ENCODE assay signal across 8 cellular contexts in the genomic region with DNA sequence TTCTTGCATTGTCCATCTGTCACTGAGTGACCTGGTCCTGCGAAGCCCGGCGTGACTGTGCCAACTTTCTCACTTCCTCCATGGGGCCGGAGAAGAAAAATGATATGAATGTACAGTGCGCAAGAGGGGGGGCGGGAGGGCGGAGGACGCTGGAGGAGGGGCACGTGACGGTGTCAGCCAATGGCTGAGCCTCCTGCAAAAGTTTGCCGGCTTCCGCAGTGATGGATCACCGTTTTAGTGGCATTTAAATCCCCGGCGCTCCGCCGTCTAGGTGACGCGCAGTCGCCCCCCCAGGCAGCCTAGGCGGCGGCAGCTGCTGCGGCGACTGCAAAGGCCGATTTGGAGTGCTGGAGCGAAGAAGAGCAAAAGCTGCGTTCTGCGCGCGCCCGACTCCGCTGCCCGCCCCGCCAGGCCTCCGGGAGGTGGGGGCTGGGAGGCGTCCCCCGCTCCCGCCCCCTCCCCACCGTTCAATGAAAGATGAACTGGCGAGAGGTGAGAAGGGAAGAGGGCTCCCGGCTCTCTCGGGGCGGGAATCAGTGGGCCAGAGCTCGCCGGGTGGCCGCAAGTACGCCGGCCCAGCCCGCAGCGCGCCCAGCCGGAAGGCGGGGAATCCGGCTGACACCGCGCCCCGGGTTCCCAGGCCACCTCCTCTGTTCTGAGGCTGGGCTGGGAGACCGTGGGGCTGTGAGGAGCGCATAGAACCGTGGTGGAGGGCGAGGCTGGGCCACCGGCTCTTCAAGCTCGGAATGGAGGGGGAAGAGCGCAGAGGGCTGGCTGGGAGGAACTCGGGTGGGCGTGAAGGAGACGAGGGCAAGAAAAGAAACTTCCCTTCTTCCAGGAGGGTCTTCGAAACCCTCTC. TPM values are rescaled to one million over a fixed set of nuclear protein-coding genes. Genes with fewer than 3 reads are reported as not detected.
DNase-seq lines count a peak whose midpoint lies in the region; ATAC-seq and TF ChIP-seq lines count a peak whose summit lies in the region.

Gene HOXA1 (minus strand): TSS at position 104 of the 859 bp plus-strand sequence. CDS start 88 bp downstream, at position 16.

- H3K36me3 Mint-ChIP-seq in activated T-cell treated with anti-CD3 and anti-CD28 coated beads, Interleukin-2, amount 50 U/mL, for 72 hours (ENCODE audit: insufficient read depth in 2 of 2), result peaks cover 0 to 10% of the 10 kb centered on the region in 2 donors

- intact Hi-C loops in tibial artery (cut with DNase I; ENCODE audit: low total_unique reads), result loop anchor here (5.0 to 10.0 kb wide), 2 partner anchors 46 to 1231 kb away; partner anchors contain the start of gene HOXA5

- peaks cover 16% of the 10 kb centered on the region for H4K20me1 ChIP-seq in osteoblast (ENCODE audit: insufficient read depth, low read length)

- TF ChIP-seq CTCF in foreskin keratinocyte (conservative IDR thresholded peaks at IDR 0.05) (peak; percentile 34), osteoblast (IDR thresholded peaks at IDR 0.05; ENCODE audit: extremely low read depth, low read depth, low read length) (no peak), tibial artery (IDR thresholded peaks at IDR 0.05) (no peak)

- H3K79me2 ChIP-seq in osteoblast (ENCODE audit: insufficient read depth, low read length), result peaks cover 61% of the 10 kb centered on the region

- H2AFZ ChIP-seq in osteoblast (ENCODE audit: low read length), result peak within 1 kb of the TSS; percentile 94

- H3K4me3 ChIP-seq in HUES64 (ENCODE audit: low read length) (peak within 1 kb of the TSS; percentile 51), osteoblast (ENCODE audit: insufficient read depth, low read length) (peak within 1 kb of the TSS; percentile 92), tibial artery (peak within 1 kb of the TSS; percentile 80 to 83)

- no peaks in the 10 kb centered on the region for H3K9me3 Mint-ChIP-seq in activated T-cell treated with anti-CD3 and anti-CD28 coated beads, Interleukin-2, amount 50 U/mL, for 72 hours

- H3K4me3 Mint-ChIP-seq in activated T-cell treated with anti-CD3 and anti-CD28 coated beads, Interleukin-2, amount 50 U/mL, for 72 hours, result peak within 1 kb of the TSS; percentile 87 to 89

- peak within 1 kb of the TSS; percentile 73 for H3K27ac Mint-ChIP-seq in activated T-cell treated with anti-CD3 and anti-CD28 coated beads, Interleukin-2, amount 50 U/mL, for 72 hours

- H3K27me3 ChIP-seq in HUES64 (ENCODE audit: insufficient read depth, low read length), result peaks cover 100% of the 10 kb centered on the region
- H3K27me3 ChIP-seq in foreskin keratinocyte, result no peaks in the 10 kb centered on the region
- no peaks in the 10 kb centered on the region for H3K27me3 ChIP-seq in osteoblast (ENCODE audit: insufficient read depth, low read length)
- H3K27me3 ChIP-seq in tibial artery, result no peaks in the 10 kb centered on the region

- H3K4me1 ChIP-seq in HUES64 (ENCODE audit: insufficient read depth, low read length) (peaks cover 39% of the 10 kb centered on the region), foreskin keratinocyte (peaks cover 12% of the 10 kb centered on the region), osteoblast (ENCODE audit: insufficient read depth, low read length) (peaks cover 26% of the 10 kb centered on the region), tibial artery (peaks cover 0 to 23% (median 18%) of the 10 kb centered on the region in 4 donors)

- no peak within 1 kb of the TSS for H3K9ac ChIP-seq in HUES64 (ENCODE audit: low read depth, low read length)

- peaks cover 42% of the 10 kb centered on the region for H3K4me1 Mint-ChIP-seq in activated T-cell treated with anti-CD3 and anti-CD28 coated beads, Interleukin-2, amount 50 U/mL, for 72 hours (ENCODE audit: low read depth)

- peak within 1 kb of the TSS; percentile 89 for H3K4me2 ChIP-seq in osteoblast (ENCODE audit: insufficient read depth, low read length)

- peak; percentile 76 for DNase-seq in DMS79 (lab: John Stamatoyannopoulos, UW)
- peak; percentile 89 for DNase-seq in OCI-M1 (lab: John Stamatoyannopoulos, UW)
- peak; percentile 82 to 85 for DNase-seq in activated T-cell treated with anti-CD3 and anti-CD28 coated beads, Interleukin-2, amount 50 U/mL, for 72 hours
- peak in 1 of 2 donors; percentile 89 for DNase-seq in foreskin keratinocyte
- DNase-seq in osteoblast (ENCODE audit: insufficient read length, low spot score, missing footprints), result peak; percentile 100
- DNase-seq in tibial artery, result peak; percentile 75 to 88

- WGBS in HUES64, result under 1% methylated on average over 62 of the region's 68 CpGs

- peaks cover 85% of the 10 kb centered on the region for H3K27me3 Mint-ChIP-seq in activated T-cell treated with anti-CD3 and anti-CD28 coated beads, Interleukin-2, amount 50 U/mL, for 72 hours (ENCODE audit: low read depth)

- peak; percentile 93 for ATAC-seq in GM21528 (IDR thresholded peaks at IDR 0.05; ENCODE audit: low FRiP score, unreplicated experiment)
- peak; percentile 88 to 89 for ATAC-seq in activated T-cell treated with anti-CD3 and anti-CD28 coated beads, Interleukin-2, amount 50 U/mL, for 72 hours (replicated peaks in 1 of 2)
- peak; percentile 76 for ATAC-seq in foreskin keratinocyte

- peak within 1 kb of the TSS; percentile 5; the same call in 1 of the 2 replicates for H3K27ac ChIP-seq in HUES64 (ENCODE audit: low read depth, low read length)
- peak within 1 kb of the TSS; percentile 89 for H3K27ac ChIP-seq in foreskin keratinocyte
- peak within 1 kb of the TSS; percentile 97 for H3K27ac ChIP-seq in osteoblast (ENCODE audit: low read depth, low read length)
- peak within 1 kb of the TSS; percentile 80 to 81 for H3K27ac ChIP-seq in tibial artery

- H3K36me3 ChIP-seq in HUES64 (ENCODE audit: insufficient read depth, low read length) (no peaks in the 10 kb centered on the region), osteoblast (ENCODE audit: insufficient read depth, low read length) (peaks cover 21% of the 10 kb centered on the region), tibial artery (no peaks in the 10 kb centered on the region)

- no peaks in the 10 kb centered on the region for H3K9me3 ChIP-seq in HUES64 (ENCODE audit: insufficient read depth, low read depth, low read length)
- H3K9me3 ChIP-seq in osteoblast (ENCODE audit: low read depth, low read length), result no peaks in the 10 kb centered on the region
- H3K9me3 ChIP-seq in tibial artery, result no peaks in the 10 kb centered on the region

RNA-seq across cellular contexts. Expression of gene HOXA1, which starts in this region (rescaled TPM):
- polyA plus RNA-seq in HUES64 (2013, experiment 1 of 2), result 7.8 TPM
- polyA plus RNA-seq in HUES64 (2013, experiment 2 of 2), result 11.2 TPM
- under 1 TPM; 0.58 to 0.69 TPM for total RNA-seq in activated T-cell treated with anti-CD3 and anti-CD28 coated beads, Interleukin-2, amount 50 U/mL, for 72 hours
- 7.5 and 8.3 TPM in 2 replicates for total RNA-seq in foreskin keratinocyte
- polyA plus RNA-seq in foreskin keratinocyte, result 6.3 and 8.2 TPM in 2 replicates
- total RNA-seq in osteoblast, result 0.72 and 1.5 TPM in 2 replicates

Comparison
In these comparisons a context has a peak if more than half of its experiments do, and no peak if none do; other contexts are left out.
1. Peak in DNase-seq and ATAC-seq in activated T-cell treated with anti-CD3 and anti-CD28 coated beads, Interleukin-2, amount 50 U/mL, for 72 hours; RNA of the gene not detected or under 1 TPM.
2. H3K27ac ChIP-seq: peak in every context shown above with its lines; median percentile 97 in osteoblast; 89 in foreskin keratinocyte; 80 in tibial artery; 5 in HUES64.